ENCODE assay signal across 8 cellular contexts in genomic region chr2:138373993-138374408, GRCh38.
DNase-seq lines count a peak whose midpoint lies in the region; ATAC-seq and TF ChIP-seq lines count a peak whose summit lies in the region.

No MANE protein-coding gene starts in this region.

- TF ChIP-seq POLR2A in erythroblast (IDR thresholded peaks at IDR 0.05; ENCODE audit: low read length), result no peak

- TF ChIP-seq CTCF in activated CD8-positive, alpha-beta T cell treated with anti-CD3 and anti-CD28 coated beads for 36 hours (IDR thresholded peaks at IDR 0.05), result peak; percentile 59

- CTCF ChIA-PET in activated CD8-positive, alpha-beta T cell treated with anti-CD3 and anti-CD28 coated beads for 36 hours (lab: Charles Lee), result interaction anchor here (0.9 to 1.5 kb wide), 2 partner anchors 18 to 32 kb away, joined by 3 to 4 read pairs; no protein-coding TSS in a partner anchor
- CTCF ChIA-PET in activated CD8-positive, alpha-beta T cell treated with anti-CD3 and anti-CD28 coated beads, Interleukin-2, amount 10 ng/mL, durations not matched to agents 7 days and 5 days (lab: Charles Lee), result no interaction called here

- no peak overlapping the region for H3K4me3 Mint-ChIP-seq in activated CD8-positive, alpha-beta T cell treated with anti-CD3 and anti-CD28 coated beads for 36 hours
- H3K4me3 Mint-ChIP-seq in activated CD8-positive, alpha-beta T cell treated with anti-CD3 and anti-CD28 coated beads, Interleukin-2, amount 10 ng/mL, durations not matched to agents 7 days and 5 days, result no peak overlapping the region

- H3K27me3 Mint-ChIP-seq in activated CD8-positive, alpha-beta T cell treated with anti-CD3 and anti-CD28 coated beads for 36 hours, result peaks cover 2% of the 10 kb centered on the region
- H3K27me3 Mint-ChIP-seq in activated CD8-positive, alpha-beta T cell treated with anti-CD3 and anti-CD28 coated beads, Interleukin-2, amount 10 ng/mL, durations not matched to agents 7 days and 5 days (ENCODE audit: low read depth), result no peaks in the 10 kb centered on the region

- POLR2A ChIA-PET in activated CD8-positive, alpha-beta T cell treated with anti-CD3 and anti-CD28 coated beads for 36 hours (lab: Charles Lee), result no interaction called here
- POLR2A ChIA-PET in activated CD8-positive, alpha-beta T cell treated with anti-CD3 and anti-CD28 coated beads, Interleukin-2, amount 10 ng/mL, durations not matched to agents 7 days and 5 days (lab: Charles Lee), result no interaction called here

- ATAC-seq in activated CD8-positive, alpha-beta T cell treated with anti-CD3 and anti-CD28 coated beads for 36 hours, result no peak
- no peak for ATAC-seq in activated CD8-positive, alpha-beta T cell treated with anti-CD3 and anti-CD28 coated beads, Interleukin-2, amount 10 ng/mL, durations not matched to agents 7 days and 5 days
- ATAC-seq in HG03571 (IDR thresholded peaks at IDR 0.05; ENCODE audit: unreplicated experiment) (peak; percentile 68), HG03457 (IDR thresholded peaks at IDR 0.05; ENCODE audit: unreplicated experiment) (no peak), HG03039 (IDR thresholded peaks at IDR 0.05; ENCODE audit: unreplicated experiment) (no peak)

- DNase-seq in activated CD8-positive, alpha-beta T cell treated with anti-CD3 and anti-CD28 coated beads for 36 hours, result no peak
- DNase-seq in activated CD8-positive, alpha-beta T cell treated with anti-CD3 and anti-CD28 coated beads, Interleukin-2, amount 10 ng/mL, durations not matched to agents 7 days and 5 days, result no peak
- DNase-seq in OCI-M1 (lab: John Stamatoyannopoulos, UW), result peak; percentile 60
- DNase-seq in erythroblast (lab: John Stamatoyannopoulos, UW), result peak; percentile 55 to 66
- peak; percentile 45 for DNase-seq in pons (ENCODE audit: low spot score)

- H3K4me1 Mint-ChIP-seq in activated CD8-positive, alpha-beta T cell treated with anti-CD3 and anti-CD28 coated beads for 36 hours (ENCODE audit: low read depth), result no peaks in the 10 kb centered on the region
- H3K4me1 Mint-ChIP-seq in activated CD8-positive, alpha-beta T cell treated with anti-CD3 and anti-CD28 coated beads, Interleukin-2, amount 10 ng/mL, durations not matched to agents 7 days and 5 days (ENCODE audit: low read depth), result no peaks in the 10 kb centered on the region

- H3K9me3 Mint-ChIP-seq in activated CD8-positive, alpha-beta T cell treated with anti-CD3 and anti-CD28 coated beads for 36 hours, result no peaks in the 10 kb centered on the region
- H3K9me3 Mint-ChIP-seq in activated CD8-positive, alpha-beta T cell treated with anti-CD3 and anti-CD28 coated beads, Interleukin-2, amount 10 ng/mL, durations not matched to agents 7 days and 5 days (ENCODE audit: insufficient read depth), result no peaks in the 10 kb centered on the region

- intact Hi-C loops in activated CD8-positive, alpha-beta T cell treated with anti-CD3 and anti-CD28 coated beads for 36 hours (cut with micrococcal nuclease), result no loop called here

- H3K27ac Mint-ChIP-seq in activated CD8-positive, alpha-beta T cell treated with anti-CD3 and anti-CD28 coated beads for 36 hours, result no peak overlapping the region
- no peak overlapping the region for H3K27ac Mint-ChIP-seq in activated CD8-positive, alpha-beta T cell treated with anti-CD3 and anti-CD28 coated beads, Interleukin-2, amount 10 ng/mL, durations not matched to agents 7 days and 5 days

- H3K36me3 Mint-ChIP-seq in activated CD8-positive, alpha-beta T cell treated with anti-CD3 and anti-CD28 coated beads for 36 hours (ENCODE audit: low read depth), result no peaks in the 10 kb centered on the region
- no peaks in the 10 kb centered on the region for H3K36me3 Mint-ChIP-seq in activated CD8-positive, alpha-beta T cell treated with anti-CD3 and anti-CD28 coated beads, Interleukin-2, amount 10 ng/mL, durations not matched to agents 7 days and 5 days (ENCODE audit: low read depth)

Comparison
In these comparisons a context has a peak if more than half of its experiments do, and no peak if none do; other contexts are left out.
1. DNase-seq: peak in OCI-M1 (single experiment), erythroblast (2 of 2) and pons (single experiment); none in activated CD8-positive, alpha-beta T cell treated with anti-CD3 and anti-CD28 coated beads for 36 hours (single experiment) and activated CD8-positive, alpha-beta T cell treated with anti-CD3 and anti-CD28 coated beads, Interleukin-2, amount 10 ng/mL, durations not matched to agents 7 days and 5 days (single experiment).